In genomic region chr10:2244476-2244875, GRCh38 we compare ENCODE assay signal across 26 cellular contexts.
"Had no signal": no experiment of that assay in that cellular context is flagged by ENCODE, and none has a peak within 500 bp of the region (broad histone marks: within the 10 kb centered on the region; RNA-seq: fewer than 3 reads in every experiment).

No MANE protein-coding gene starts in this region.

- DNase-seq: cortex of kidney; effector memory CD8-positive, alpha-beta T cell; erythroblast; hypothalamus; immature natural killer cell; islet precursor cell; kidney glomerular epithelial cell; natural killer cell; sigmoid colon; stimulated activated CD4-positive, alpha-beta T cell treated with anti-CD3 and anti-CD28 coated beads, Interleukin-4, amount 100 ng/mL, for 4 hours; stimulated activated naive B cell treated with anti-CD40 and anti-IgM and Interleukin-4, amounts not matched to agents 10 μg/mL and 1 μg/mL and 100 μg/mL, for 72 hours; upper lobe of left lung had no signal

- H2AFZ ChIP-seq: parathyroid adenoma had no signal

- H3K9ac ChIP-seq: parathyroid adenoma had no signal

- H3K27me3 Mint-ChIP-seq: effector memory CD8-positive, alpha-beta T cell; progenitor cell of endocrine pancreas; stimulated activated naive CD8-positive, alpha-beta T cell treated with anti-CD3 and anti-CD28 coated beads, Interleukin-15, Interleukin-2, amounts not matched to agents 100 ng/mL and 50 ng/mL, for 24 hours had no signal

- H3K4me3 Mint-ChIP-seq: effector memory CD8-positive, alpha-beta T cell; immature natural killer cell; memory B cell; natural killer cell; neural crest cell; stimulated activated naive B cell treated with anti-CD40 and anti-IgM and Interleukin-4, amounts not matched to agents 10 μg/mL and 1 μg/mL and 100 μg/mL, for 72 hours; stimulated activated naive CD8-positive, alpha-beta T cell treated with anti-CD3 and anti-CD28 coated beads, Interleukin-15, Interleukin-2, amounts not matched to agents 100 ng/mL and 50 ng/mL, for 24 hours had no signal

- H3K79me2 ChIP-seq: parathyroid adenoma had no signal

- H3K27me3 ChIP-seq: neutrophil, right atrium auricular region, sigmoid colon, tibial nerve, upper lobe of left lung had no signal

- FAIRE-seq: endometrium, frontal cortex, urothelium cell line had no signal

- H3K4me1 ChIP-seq: parathyroid adenoma, right atrium auricular region, sigmoid colon, tibial nerve, upper lobe of left lung had no signal

- H3K27ac Mint-ChIP-seq: effector memory CD8-positive, alpha-beta T cell; immature natural killer cell; memory B cell; natural killer cell; progenitor cell of endocrine pancreas; stimulated activated naive B cell treated with anti-CD40 and anti-IgM and Interleukin-4, amounts not matched to agents 10 μg/mL and 1 μg/mL and 100 μg/mL, for 72 hours; stimulated activated naive CD8-positive, alpha-beta T cell treated with anti-CD3 and anti-CD28 coated beads, Interleukin-15, Interleukin-2, amounts not matched to agents 100 ng/mL and 50 ng/mL, for 24 hours had no signal

- H3K9me3 Mint-ChIP-seq: memory B cell, natural killer cell, neural crest cell had no signal

- H3K36me3 Mint-ChIP-seq: immature natural killer cell; memory B cell; natural killer cell; stimulated activated naive B cell treated with anti-CD40 and anti-IgM and Interleukin-4, amounts not matched to agents 10 μg/mL and 1 μg/mL and 100 μg/mL, for 72 hours had no signal

- H3K36me3 ChIP-seq: neutrophil, right atrium auricular region, sigmoid colon, thoracic aorta, tibial nerve, upper lobe of left lung had no signal

- H3K27ac ChIP-seq: neutrophil, parathyroid adenoma, right atrium auricular region, sigmoid colon, thoracic aorta, tibial nerve, upper lobe of left lung had no signal

- H3K4me1 Mint-ChIP-seq: immature natural killer cell; memory B cell; natural killer cell; neural crest cell; stimulated activated naive B cell treated with anti-CD40 and anti-IgM and Interleukin-4, amounts not matched to agents 10 μg/mL and 1 μg/mL and 100 μg/mL, for 72 hours had no signal

- H3K4me3 ChIP-seq: lung, right atrium auricular region, sigmoid colon, thoracic aorta, tibial nerve, upper lobe of left lung had no signal

- ATAC-seq: effector memory CD8-positive, alpha-beta T cell; left lobe of liver; stimulated activated naive B cell treated with anti-CD40 and anti-IgM and Interleukin-4, amounts not matched to agents 10 μg/mL and 1 μg/mL and 100 μg/mL, for 72 hours had no signal

- H3K9me3 ChIP-seq: neutrophil, right atrium auricular region, thoracic aorta, upper lobe of left lung had no signal
